ENCODE assay signal across 10 cellular contexts in the genomic region with DNA sequence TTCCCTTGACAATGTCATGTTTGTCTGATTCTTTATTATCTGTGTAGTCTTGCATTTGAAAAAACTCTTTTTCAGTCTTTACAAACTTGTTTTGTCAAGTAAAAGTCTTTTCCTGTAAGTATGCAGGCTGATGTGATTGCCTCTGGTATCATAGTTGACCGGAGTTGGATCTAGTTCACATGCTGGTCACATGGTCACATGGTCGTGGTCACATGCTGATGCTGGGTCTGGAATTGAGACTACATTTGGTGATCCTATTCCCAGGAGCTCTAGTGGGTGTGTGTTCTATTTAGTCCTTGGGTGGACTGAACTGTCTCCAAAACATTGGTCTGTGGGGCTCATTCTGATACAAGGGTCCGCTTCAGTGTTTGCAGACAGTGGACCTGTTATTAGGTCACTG.
"Had no signal": no experiment of that assay in that cellular context is flagged by ENCODE, and none has a peak within 500 bp of the region (broad histone marks: within the 10 kb centered on the region; RNA-seq: fewer than 3 reads in every experiment).

No MANE protein-coding gene starts in this region.

- H3K4me2 ChIP-seq: GM23338 had no signal

- H3K4me3 ChIP-seq: GM23248, GM23338, HAP-1 had no signal

- H3K36me3 ChIP-seq: HAP-1 had no signal

- ATAC-seq: GM23338, HCT116 had no signal

- H2AFZ ChIP-seq: GM23248, GM23338 had no signal

- H3K4me3 Mint-ChIP-seq: GM23338, H9, HFFc6 had no signal

- FAIRE-seq: H54 had no signal

- H3K27ac ChIP-seq: GM23248 had no signal

- H3K9me3 ChIP-seq: HAP-1 had no signal

- H3K4me1 Mint-ChIP-seq: H9 had no signal

- H3K4me1 ChIP-seq: HAP-1 had no signal

- H3K9me3 Mint-ChIP-seq: GM23338, H9 had no signal

- H3K9ac ChIP-seq: GM23248 had no signal

- DNase-seq: GM23248, GOT3, H7, H9, HCEC 1CT, HFFc6 had no signal

- H3K27ac Mint-ChIP-seq: GM23338, H9, HFFc6 had no signal
